In the genomic region with DNA sequence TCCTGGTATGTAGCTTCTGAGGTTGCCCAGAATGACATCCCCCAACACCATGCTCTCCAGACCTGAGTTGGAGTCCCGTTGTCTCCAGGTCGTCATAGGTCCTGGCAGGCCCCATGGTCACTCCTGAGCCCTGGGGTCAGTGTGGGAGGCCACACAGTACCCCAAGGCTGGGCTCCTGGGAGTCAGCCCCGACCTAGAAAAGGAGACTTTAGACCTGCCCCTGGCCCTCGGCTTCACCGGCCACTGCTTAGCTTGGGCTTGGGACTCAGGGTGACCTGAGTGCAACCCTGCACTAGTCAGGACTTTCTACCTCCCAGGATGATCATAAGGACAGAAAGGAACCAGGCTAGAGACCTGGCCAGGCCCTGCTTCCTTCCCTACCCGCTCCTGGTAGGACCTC, we compare ENCODE assay signal across 18 cellular contexts.
DNase-seq lines count a peak whose midpoint lies in the region; ATAC-seq, FAIRE-seq and TF ChIP-seq lines count a peak whose summit lies in the region.
"Had no signal": no experiment of that assay in that cellular context is flagged by ENCODE, and none has a peak within 500 bp of the region (broad histone marks: within the 10 kb centered on the region; RNA-seq: fewer than 3 reads in every experiment).

No MANE protein-coding gene starts in this region.

- TF ChIP-seq CTCF in DND-41 (IDR thresholded peaks at IDR 0.05; ENCODE audit: borderline replicate concordance, extremely low read depth, low read length, poor library complexity, severe bottlenecking), result no peak
- no peak for TF ChIP-seq CTCF in H9 (conservative IDR thresholded peaks at IDR 0.05)
- no peak for TF ChIP-seq CTCF in kidney (IDR thresholded peaks at IDR 0.05; ENCODE audit: borderline replicate concordance, extremely low read depth, insufficient read depth)
- TF ChIP-seq CTCF in osteoblast (IDR thresholded peaks at IDR 0.05; ENCODE audit: extremely low read depth, low read depth, low read length), result no peak

- no peak overlapping the region for H2BK120ac ChIP-seq in H9 (ENCODE audit: low read depth, low read length, poor library complexity, severe bottlenecking)

- no peak overlapping the region for H3T11ph ChIP-seq in H9 (ENCODE audit: low read length)

- H2BK12ac ChIP-seq in H9 (ENCODE audit: insufficient read length, low read depth, low read length), result no peak overlapping the region

- no peak overlapping the region for H3K4ac ChIP-seq in H9 (ENCODE audit: low read depth, low read length)

- H2AFZ ChIP-seq in DND-41 (ENCODE audit: low read depth, low read length), result no peak overlapping the region
- H2AFZ ChIP-seq in H9 (ENCODE audit: low read length), result no peak overlapping the region
- H2AFZ ChIP-seq in osteoblast (ENCODE audit: low read length), result no peak overlapping the region
- H2AFZ ChIP-seq: GM23338 had no signal

- no peak overlapping the region for H3K4me3 Mint-ChIP-seq in H9
- H3K4me3 Mint-ChIP-seq: CD4-positive, alpha-beta memory T cell; GM23338; HFFc6 had no signal

- peak overlapping the region; percentile 63 for H3K4me2 ChIP-seq in DND-41 (ENCODE audit: insufficient read depth, low read length)
- no peak overlapping the region for H3K4me2 ChIP-seq in H9 (ENCODE audit: insufficient read depth, insufficient read length, low read length)
- H3K4me2 ChIP-seq in osteoblast (ENCODE audit: insufficient read depth, low read length), result no peak overlapping the region
- H3K4me2 ChIP-seq: GM23338 had no signal

- no peak overlapping the region for H4K5ac ChIP-seq in H9 (ENCODE audit: insufficient read length, low read depth, low read length)

- no peak overlapping the region for H2BK20ac ChIP-seq in H9 (ENCODE audit: low read depth, low read length, poor library complexity, severe bottlenecking)

- H3K9me3 ChIP-seq in DND-41 (ENCODE audit: insufficient read depth, low read length, severe bottlenecking) (no peaks in the 10 kb centered on the region), H9 (ENCODE audit: control insufficient read depth, low read depth, low read length) (no peaks in the 10 kb centered on the region), kidney (ENCODE audit: control insufficient read depth in 1 of 2, low read length in 2 of 2) (no peaks in the 10 kb centered on the region), osteoblast (ENCODE audit: low read depth, low read length) (no peaks in the 10 kb centered on the region)
- H3K9me3 ChIP-seq: HAP-1 had no signal

- H3K79me2 ChIP-seq in DND-41 (ENCODE audit: insufficient read depth, low read length), result peaks cover 59% of the 10 kb centered on the region
- no peaks in the 10 kb centered on the region for H3K79me2 ChIP-seq in H9 (ENCODE audit: insufficient read depth, low read length)
- H3K79me2 ChIP-seq in osteoblast (ENCODE audit: insufficient read depth, low read length), result no peaks in the 10 kb centered on the region

- no peak overlapping the region for H2AK5ac ChIP-seq in H9 (ENCODE audit: insufficient read length, low read length)

- H3K23me2 ChIP-seq in H9 (ENCODE audit: insufficient read length, low read depth, low read length, poor library complexity, severe bottlenecking), result no peaks in the 10 kb centered on the region

- no peak overlapping the region for H3K56ac ChIP-seq in H9 (ENCODE audit: insufficient read length, low read depth, low read length)

- no peak overlapping the region for H3K23ac ChIP-seq in H9 (ENCODE audit: insufficient read length, low read depth, low read length)

- H3K79me1 ChIP-seq in H9 (ENCODE audit: insufficient read depth, low read depth, low read length, poor library complexity, severe bottlenecking), result no peaks in the 10 kb centered on the region

- no peak overlapping the region for H2BK15ac ChIP-seq in H9 (ENCODE audit: low read depth, low read length)

- H3K9ac ChIP-seq in DND-41 (ENCODE audit: low read depth, low read length) (peak overlapping the region; percentile 62), H9 (ENCODE audit: extremely low read depth, insufficient read length, low read length) (no peak overlapping the region), kidney (ENCODE audit: low read length in 2 of 2) (no peak overlapping the region)

- no peak overlapping the region for H3K27ac Mint-ChIP-seq in H9
- H3K27ac Mint-ChIP-seq: CD4-positive, alpha-beta memory T cell; GM23338; HFFc6 had no signal

- no peaks in the 10 kb centered on the region for H4K20me1 ChIP-seq in DND-41 (ENCODE audit: insufficient read depth, low read length)
- no peaks in the 10 kb centered on the region for H4K20me1 ChIP-seq in H9 (ENCODE audit: control insufficient read depth, insufficient read depth, insufficient read length)
- no peaks in the 10 kb centered on the region for H4K20me1 ChIP-seq in osteoblast (ENCODE audit: insufficient read depth, low read length)

- H3K27ac ChIP-seq in DND-41 (ENCODE audit: low read length), result peak overlapping the region; percentile 98
- no peak overlapping the region for H3K27ac ChIP-seq in H9 (ENCODE audit: insufficient read length, low read depth, low read length)
- H3K27ac ChIP-seq in kidney (ENCODE audit: low read depth in 2 of 2, low read length in 2 of 2), result no peak overlapping the region
- H3K27ac ChIP-seq in osteoblast (ENCODE audit: low read depth, low read length), result no peak overlapping the region

- peaks cover 2 to 13% of the 10 kb centered on the region in 2 experiments; a peak in 3 of 4 replicates for H3K4me1 Mint-ChIP-seq in H9
- H3K4me1 Mint-ChIP-seq: GM23338 had no signal

- H3K27me3 ChIP-seq in DND-41 (ENCODE audit: insufficient read depth, low read length, poor library complexity) (no peaks in the 10 kb centered on the region), H9 (ENCODE audit: insufficient read depth, low read length) (no peaks in the 10 kb centered on the region), osteoblast (ENCODE audit: insufficient read depth, low read length) (peaks cover 3% of the 10 kb centered on the region)

- H3K27me3 Mint-ChIP-seq in H9 (ENCODE audit: low read depth), result peaks cover 20% of the 10 kb centered on the region
- H3K27me3 Mint-ChIP-seq: CD4-positive, alpha-beta memory T cell had no signal

- peak overlapping the region; percentile 11; the same call in 1 of the 2 replicates for H3K14ac ChIP-seq in H9 (ENCODE audit: insufficient read depth, low read length)

- H4K91ac ChIP-seq in H9 (ENCODE audit: insufficient read length, low read depth, low read length), result no peak overlapping the region

- no peak for FAIRE-seq in kidney (lab: Jason Lieb, UNC)
- FAIRE-seq: G401.6, GM12892, GM19239 had no signal

- H3K36me3 ChIP-seq in DND-41 (ENCODE audit: insufficient read depth, low read length) (no peaks in the 10 kb centered on the region), kidney (ENCODE audit: control insufficient read depth in 1 of 2, insufficient read depth in 2 of 2, low read length in 2 of 2) (no peaks in the 10 kb centered on the region), osteoblast (ENCODE audit: insufficient read depth, low read length) (no peaks in the 10 kb centered on the region)
- H3K36me3 ChIP-seq: HAP-1 had no signal

- no peak for ATAC-seq in DND-41 (ENCODE audit: insufficient read depth, low read depth)
- no peak for ATAC-seq in GM21737 (IDR thresholded peaks at IDR 0.05; ENCODE audit: unreplicated experiment)
- ATAC-seq in GM19328 (IDR thresholded peaks at IDR 0.05; ENCODE audit: unreplicated experiment), result no peak
- ATAC-seq: GM23338 had no signal

- H2BK5ac ChIP-seq in H9 (ENCODE audit: insufficient read length, low read length), result no peak overlapping the region

- H3K18ac ChIP-seq in H9 (ENCODE audit: insufficient read length, low read depth, low read length), result no peak overlapping the region

- no CpG with 5 or more reads among the region's 6 CpGs for WGBS in H9 (ENCODE audit: extremely low coverage, insufficient read length, low lambda C conversion rate)

- H3K4me3 ChIP-seq in DND-41 (ENCODE audit: low read depth in 1 of 2, low read length in 2 of 2) (no peak overlapping the region), kidney (ENCODE audit: low read length in 2 of 2) (no peak overlapping the region), osteoblast (ENCODE audit: insufficient read depth, low read length) (no peak overlapping the region)
- H3K4me3 ChIP-seq: GM23338, HAP-1 had no signal

- H4K8ac ChIP-seq in H9 (replicated peaks; ENCODE audit: insufficient read length, low read depth, low read length), result no peak overlapping the region

- no peaks in the 10 kb centered on the region for H3K36me3 Mint-ChIP-seq in H9 (ENCODE audit: insufficient read depth in 1 of 3, low read depth in 3 of 3)
- H3K36me3 Mint-ChIP-seq: CD4-positive, alpha-beta memory T cell had no signal

- H3K4me1 ChIP-seq in DND-41 (ENCODE audit: insufficient read depth, low read length), result peaks cover 94% of the 10 kb centered on the region
- H3K4me1 ChIP-seq in H9 (ENCODE audit: insufficient read depth, low read length), result no peaks in the 10 kb centered on the region
- no peaks in the 10 kb centered on the region for H3K4me1 ChIP-seq in kidney (ENCODE audit: control insufficient read depth in 1 of 2, insufficient read depth in 1 of 2, low read depth in 1 of 2, low read length in 2 of 2)
- H3K4me1 ChIP-seq in osteoblast (ENCODE audit: insufficient read depth, low read length), result no peaks in the 10 kb centered on the region
- H3K4me1 ChIP-seq: HAP-1 had no signal

- intact Hi-C loops in kidney (cut with DNase I), result no loop called here

- H3K9me3 Mint-ChIP-seq in H9, result no peaks in the 10 kb centered on the region
- H3K9me3 Mint-ChIP-seq: CD4-positive, alpha-beta memory T cell; GM23338; HFFc6 had no signal

- DNase-seq in DND-41 (no peak), H9 (no peak), kidney (peak; percentile 48), osteoblast (ENCODE audit: insufficient read length, low spot score, missing footprints) (peak; percentile 42), Kasumi-1 (lab: John Stamatoyannopoulos, UW) (no peak)
- DNase-seq: C1 segment of cervical spinal cord; Calu3; CD4-positive, alpha-beta memory T cell; DMS53; DMS79 treated with DMSO at 0.1 percent for 48 hours; HFFc6 had no signal

Comparison
In these comparisons a context has a peak if more than half of its experiments do, and no peak if none do; other contexts are left out.
1. DNase-seq: peak in kidney (single experiment) and osteoblast (single experiment); none in DND-41 (single experiment), H9 (single experiment) and Kasumi-1 (0 of 2).